Comparison of ENCODE assay signal across 13 cellular contexts in genomic region chr9:33752789-33753188, GRCh38. TPM values are rescaled to one million over a fixed set of nuclear protein-coding genes. Genes with fewer than 3 reads are reported as not detected.
DNase-seq lines count a peak whose midpoint lies in the region; ATAC-seq, FAIRE-seq and TF ChIP-seq lines count a peak whose summit lies in the region.
"Not testable (repeated sequence)": the region's sequence is repeated elsewhere in the genome, so short reads cannot be mapped to it uniquely, and the experiment has no call there.
"Had no signal": no experiment of that assay in that cellular context is flagged by ENCODE, and none has a peak within 500 bp of the region (broad histone marks: within the 10 kb centered on the region; RNA-seq: fewer than 3 reads in every experiment).

No MANE protein-coding gene starts in this region.

- not testable (repeated sequence) for H3K36me3 Mint-ChIP-seq in T-helper 2 cell treated with Interferon-gamma antibody and Interleukin-4, amounts not matched to agents 5 μg/mL and 100 μg/mL, for 36 hours (ENCODE audit: low read depth)

- H3K4me3 Mint-ChIP-seq in T-helper 2 cell treated with Interferon-gamma antibody and Interleukin-4, amounts not matched to agents 5 μg/mL and 100 μg/mL, for 36 hours, result peak overlapping the region; percentile 9

- TF ChIP-seq CTCF in BE2C (IDR thresholded peaks at IDR 0.05; ENCODE audit: low read depth, low read length); Loucy (conservative IDR thresholded peaks at IDR 0.05; ENCODE audit: low read length); colonic mucosa (IDR thresholded peaks at IDR 0.05); hepatocyte (IDR thresholded peaks at IDR 0.05; ENCODE audit: poor library complexity); HepG2 (CRISPR knock-in tag; IDR thresholded peaks at IDR 0.05); transverse colon (IDR thresholded peaks at IDR 0.05): not testable (repeated sequence)

- H3K79me2 ChIP-seq in Loucy (ENCODE audit: insufficient read depth, low read length); hepatocyte; HepG2 (ENCODE audit: insufficient read depth, low read length): not testable (repeated sequence)

- peak overlapping the region; percentile 54 for H3K4me2 ChIP-seq in Loucy (ENCODE audit: low read depth, low read length, poor library complexity, severe bottlenecking)
- H3K4me2 ChIP-seq in hepatocyte, result peak overlapping the region; percentile 48
- H3K4me2 ChIP-seq in HepG2 (ENCODE audit: low read depth, low read length), result peak overlapping the region; percentile 63

- not testable (repeated sequence) for BruUV-seq in HepG2 (replicated peaks; lab: Mats Ljungman, UMichigan)

- not testable (repeated sequence) for H4K20me1 ChIP-seq in Loucy (ENCODE audit: insufficient read depth, low read length, poor library complexity, severe bottlenecking); hepatocyte (ENCODE audit: insufficient read depth, poor library complexity, severe bottlenecking); HepG2 (ENCODE audit: insufficient read depth, low read length)

- 64% methylated on average over 5 of the region's 5 CpGs for WGBS in hepatocyte (ENCODE audit: low lambda C conversion rate, missing lambda C conversion rate)
- WGBS in HepG2 (ENCODE audit: low lambda C conversion rate), result 3% methylated on average over 5 of the region's 5 CpGs
- WGBS in transverse colon (ENCODE audit: low coverage in 1 of 2), 2 donors, result 40 to 45% methylated on average over 5 of the region's 5 CpGs

- in situ Hi-C loops in HepG2 (cut with HindIII; ENCODE audit: extremely low pct_ligation_motif_present, low pct_unique_long_range_greater_than_20kb); transverse colon (cut with MboI; ENCODE audit: low pct_ligation_motif_present in 1 of 4, low pct_unique_long_range_greater_than_20kb in 1 of 4, low sequenced_read_pairs in 3 of 4): not testable (repeated sequence)

- peaks cover 84% of the 10 kb centered on the region for H3K27me3 Mint-ChIP-seq in T-helper 2 cell treated with Interferon-gamma antibody and Interleukin-4, amounts not matched to agents 5 μg/mL and 100 μg/mL, for 36 hours (ENCODE audit: low read depth)

- H3K36me3 ChIP-seq in BE2C; Loucy (ENCODE audit: insufficient read depth, low read length); colonic mucosa; hepatocyte (replicated peaks; ENCODE audit: insufficient read depth, low read depth); HepG2 (replicated peaks in 1 of 2; ENCODE audit: control insufficient read depth in 1 of 2, insufficient read depth in 2 of 2, low read length in 2 of 2); transverse colon: not testable (repeated sequence)

- not testable (repeated sequence) for H3F3A ChIP-seq in Loucy (ENCODE audit: low read depth)

- FAIRE-seq in HepG2 (lab: Jason Lieb, UNC), result not testable (repeated sequence)

- POLR2A ChIA-PET in HepG2 (lab: Yijun Ruan, JAX), result not testable (repeated sequence)

- peak overlapping the region; percentile 23 for H3K9ac ChIP-seq in Loucy (ENCODE audit: low read depth, low read length, poor library complexity, severe bottlenecking)
- H3K9ac ChIP-seq in colonic mucosa (ENCODE audit: low read depth in 2 of 2, low read length in 2 of 2), result peak overlapping the region in 1 of 2 donors; percentile 31
- not testable (repeated sequence) for H3K9ac ChIP-seq in HepG2 (ENCODE audit: insufficient read depth, low read depth, low read length)

- H3K27ac ChIP-seq in colonic mucosa (peak overlapping the region; percentile 73), hepatocyte (peak overlapping the region; percentile 96), transverse colon (peak overlapping the region; percentile 70 to 89 (median 75))
- not testable (repeated sequence) for H3K27ac ChIP-seq in HepG2 (ENCODE audit: extremely low read length, insufficient read depth, low read length)

- H3K27me3 ChIP-seq in BE2C; Loucy (ENCODE audit: insufficient read depth, low read length, poor library complexity, severe bottlenecking); colonic mucosa; hepatocyte; HepG2 (ENCODE audit: control insufficient read depth in 1 of 2, insufficient read depth in 2 of 2, low read length in 2 of 2): not testable (repeated sequence)
- peaks cover 33% of the 10 kb centered on the region for H3K27me3 ChIP-seq in transverse colon

- CTCF ChIA-PET in HepG2 (lab: Yijun Ruan, JAX; ENCODE audit: low intra/inter-chr PET ratio, low total read pairs), result not testable (repeated sequence)

- TF ChIP-seq EP300 in HepG2 (IDR thresholded peaks at IDR 0.05; ENCODE audit: low read depth in 2 of 2, low read length in 2 of 2); HepG2 (CRISPR knock-in tag; IDR thresholded peaks at IDR 0.05; ENCODE audit: borderline replicate concordance); transverse colon (IDR thresholded peaks at IDR 0.05; ENCODE audit: low read depth): not testable (repeated sequence)

- H3K4me1 ChIP-seq in BE2C (peaks cover 11% of the 10 kb centered on the region), Loucy (ENCODE audit: insufficient read depth, low read length, poor library complexity, severe bottlenecking) (peaks cover 39% of the 10 kb centered on the region), hepatocyte (ENCODE audit: insufficient read depth) (peaks cover 14% of the 10 kb centered on the region), HepG2 (ENCODE audit: insufficient read depth, low read length) (peaks cover 28% of the 10 kb centered on the region), transverse colon (peaks cover 0 to 18% (median 9%) of the 10 kb centered on the region in 4 donors)
- not testable (repeated sequence) for H3K4me1 ChIP-seq in colonic mucosa

- ATAC-seq in HepG2, result peak; percentile 35

- H3K9me2 ChIP-seq in Loucy (replicated peaks; ENCODE audit: low read depth, low read length); hepatocyte (replicated peaks; ENCODE audit: insufficient read depth): not testable (repeated sequence)

- H3K9me3 ChIP-seq in BE2C; Loucy (ENCODE audit: insufficient read depth, low read depth, low read length); colonic mucosa; hepatocyte (ENCODE audit: low read depth); HepG2 (ENCODE audit: low read length); transverse colon: not testable (repeated sequence)

- not testable (repeated sequence) for H2AFZ ChIP-seq in Loucy (ENCODE audit: low read length); hepatocyte; HepG2 (ENCODE audit: low read length)

- not testable (repeated sequence) for TF ChIP-seq RAD21 in HepG2 (CRISPR knock-in tag; IDR thresholded peaks at IDR 0.05)

- H3K4me3 ChIP-seq in BE2C (ENCODE audit: low read depth, low read length) (peak overlapping the region; percentile 85; the same call in 1 of the 2 replicates), Loucy (ENCODE audit: low read length, poor library complexity, severe bottlenecking) (peak overlapping the region; percentile 11), colonic mucosa (peak overlapping the region; percentile 14), transverse colon (peak overlapping the region in 1 of 4 donors; percentile 31)
- not testable (repeated sequence) for H3K4me3 ChIP-seq in hepatocyte; HepG2 (replicated peaks in 1 of 3; ENCODE audit: insufficient read depth in 1 of 3, low read depth in 2 of 3, low read length in 3 of 3)

- not testable (repeated sequence) for DNase-seq in BE2C; T-helper 2 cell treated with Interferon-gamma antibody and Interleukin-4, amounts not matched to agents 5 μg/mL and 100 μg/mL, for 36 hours (ENCODE audit: low spot score); colonic mucosa; hepatocyte (ENCODE audit: low spot score); HepG2 (ENCODE audit: low spot score); transverse colon

- not testable (repeated sequence) for H3K9me3 Mint-ChIP-seq in T-helper 2 cell treated with Interferon-gamma antibody and Interleukin-4, amounts not matched to agents 5 μg/mL and 100 μg/mL, for 36 hours

- H3K27ac Mint-ChIP-seq in T-helper 2 cell treated with Interferon-gamma antibody and Interleukin-4, amounts not matched to agents 5 μg/mL and 100 μg/mL, for 36 hours, result not testable (repeated sequence)

- not testable (repeated sequence) for TF ChIP-seq POLR2A in HepG2 (IDR thresholded peaks at IDR 0.05; ENCODE audit: insufficient read depth in 1 of 2, low read depth in 2 of 2, low read length in 2 of 2); transverse colon (IDR thresholded peaks at IDR 0.05)

- intact Hi-C loops in colonic mucosa (cut with DNase I); HepG2 (cut with micrococcal nuclease; ENCODE audit: unreplicated experiment); transverse colon (cut with DNase I; ENCODE audit: low total_unique reads): not testable (repeated sequence)

- H3K4me1 Mint-ChIP-seq in T-helper 2 cell treated with Interferon-gamma antibody and Interleukin-4, amounts not matched to agents 5 μg/mL and 100 μg/mL, for 36 hours (ENCODE audit: low read depth), result peaks cover 41% of the 10 kb centered on the region

RNA-seq across cellular contexts. Expression of gene PRSS3, which starts 42.6 kb away (rescaled TPM):
- 116 TPM for polyA plus RNA-seq in BE2C (2012; ENCODE audit: insufficient read depth, insufficient read length, low read depth)
- 100 to 1,000 TPM; 148 to 191 TPM for total RNA-seq in colonic mucosa
- 3.5 TPM in 1 of 2 replicates, not detected in the other for total RNA-seq in hepatocyte
- 1.5 and 1.6 TPM in 2 replicates for polyA plus RNA-seq in hepatocyte
- total RNA-seq in HepG2 (2016; rRNA removed; fragmentation: Illumina TruSeq; extraction: Trizol), result not detected in 2 replicates
- total RNA-seq in HepG2 (2016; cell fraction: cytosol; rRNA removed; fragmentation: Illumina TruSeq; extraction: Trizol; ENCODE audit: low read depth), result not detected in 2 replicates
- total RNA-seq in HepG2 (2016; cell fraction: insoluble cytoplasmic fraction; rRNA removed; fragmentation: Illumina TruSeq; extraction: Trizol), result not detected in 2 replicates
- not detected in 2 replicates for total RNA-seq in HepG2 (2016; cell fraction: membrane; rRNA removed; fragmentation: Illumina TruSeq; extraction: Trizol)
- total RNA-seq in HepG2 (2016; cell fraction: nucleus; rRNA removed; fragmentation: Illumina TruSeq; extraction: Trizol), result not detected in 2 replicates
- polyA plus RNA-seq in HepG2 (2011; rRNA removed), result not detected in 2 replicates
- polyA plus RNA-seq in HepG2 (2011; cell fraction: cytosol; rRNA removed), result not detected in 2 replicates
- not detected in 2 replicates for polyA plus RNA-seq in HepG2 (2011; cell fraction: nucleus; rRNA removed)
- not detected in 2 replicates for polyA plus RNA-seq in HepG2 (2012)
- polyA plus RNA-seq in HepG2 (2016; cell fraction: cytosol; fragmentation: Illumina TruSeq; extraction: Trizol; ENCODE audit: low read depth), result not detected in 2 replicates
- not detected in 2 replicates for polyA plus RNA-seq in HepG2 (2016; cell fraction: insoluble cytoplasmic fraction; fragmentation: Illumina TruSeq; extraction: Trizol; ENCODE audit: low read depth)
- not detected in 2 replicates for polyA plus RNA-seq in HepG2 (2016; cell fraction: membrane; fragmentation: Illumina TruSeq; extraction: Trizol; ENCODE audit: low read depth)
- polyA plus RNA-seq in HepG2 (2016; cell fraction: nucleus; fragmentation: Illumina TruSeq; extraction: Trizol; ENCODE audit: insufficient read depth, low read depth), result not detected in 2 replicates
- polyA minus RNA-seq in HepG2 (2011; rRNA and poly(A)+ RNA removed; ENCODE audit: low replicate concordance), result not detected in 2 replicates
- not detected in 2 replicates for polyA minus RNA-seq in HepG2 (2011; cell fraction: cytosol; rRNA and poly(A)+ RNA removed)
- polyA minus RNA-seq in HepG2 (2011; cell fraction: nucleus; rRNA and poly(A)+ RNA removed), result not detected in 2 replicates
- 100 to 1,000 TPM in 3 of 4 donors, 10 to 100 TPM in 1; 42.2 to 298 (median 113) TPM for total RNA-seq in transverse colon
- total RNA-seq: CD4-positive, alpha-beta memory T cell; G401; H9 had no signal
- polyA plus RNA-seq: CD14-positive monocyte; CD4-positive, alpha-beta memory T cell; GM12878; IgD-negative memory B cell had no signal
